10 cellular contexts compared by ENCODE assay signal in genomic region chr9:127768666-127769065, GRCh38. TPM values are rescaled to one million over a fixed set of nuclear protein-coding genes. Genes with fewer than 3 reads are reported as not detected.
DNase-seq lines count a peak whose midpoint lies in the region; ATAC-seq, FAIRE-seq and TF ChIP-seq lines count a peak whose summit lies in the region.
"Had no signal": no experiment of that assay in that cellular context is flagged by ENCODE, and none has a peak within 500 bp of the region (broad histone marks: within the 10 kb centered on the region; RNA-seq: fewer than 3 reads in every experiment).

No MANE protein-coding gene starts in this region.

- FAIRE-seq in H1 (lab: Jason Lieb, UNC) = no peak

- no peak overlapping the region for H4K91ac ChIP-seq in H1 (replicated peaks; ENCODE audit: insufficient read length, low read length)

- H3K27me3 ChIP-seq in CD8-positive, alpha-beta T cell (ENCODE audit: insufficient read depth, low read length) = no peaks in the 10 kb centered on the region
- H3K27me3 ChIP-seq in SJCRH30 = no peaks in the 10 kb centered on the region
- no peaks in the 10 kb centered on the region for H3K27me3 ChIP-seq in H1 (replicated peaks in 1 of 4; ENCODE audit: control insufficient read depth in 3 of 4, extremely low read depth in 1 of 4, insufficient read depth in 3 of 4, low read length in 3 of 4)
- H3K27me3 ChIP-seq in parathyroid adenoma (ENCODE audit: control insufficient read depth, insufficient read depth, low read length) = no peaks in the 10 kb centered on the region

- H3K18ac ChIP-seq in H1 (ENCODE audit: extremely low read depth, low read length) = no peak overlapping the region

- peaks cover 79% of the 10 kb centered on the region for H3K4me1 Mint-ChIP-seq in CD8-positive, alpha-beta T cell (ENCODE audit: low read depth)

- no peak overlapping the region for H3K4ac ChIP-seq in H1 (replicated peaks; ENCODE audit: insufficient read length, low read depth, low read length)

- ATAC-seq in CD8-positive, alpha-beta T cell = no peak
- ATAC-seq in HG03097 (IDR thresholded peaks at IDR 0.05; ENCODE audit: low FRiP score, unreplicated experiment) = no peak
- ATAC-seq in HG03095 (IDR thresholded peaks at IDR 0.05; ENCODE audit: unreplicated experiment) = no peak

- peaks cover 67% of the 10 kb centered on the region for H3K36me3 Mint-ChIP-seq in CD8-positive, alpha-beta T cell

- H2BK5ac ChIP-seq in H1 (ENCODE audit: low read depth, low read length) = 0 out of 2 replicates have a peak overlapping the region, but pooled peaks have one; percentile 52

- H2BK12ac ChIP-seq in H1 (ENCODE audit: low read depth, low read length) = 0 out of 2 replicates have a peak overlapping the region, but pooled peaks have one; percentile 80

- H3K4me3 Mint-ChIP-seq in CD8-positive, alpha-beta T cell = peak overlapping the region; percentile 36

- no peaks in the 10 kb centered on the region for H3K9me3 ChIP-seq in CD8-positive, alpha-beta T cell (ENCODE audit: low read length)
- no peaks in the 10 kb centered on the region for H3K9me3 ChIP-seq in SJCRH30 (replicated peaks)
- H3K9me3 ChIP-seq in H1 (ENCODE audit: insufficient read depth in 2 of 2, low read depth in 1 of 2, low read length in 1 of 2) = no peaks in the 10 kb centered on the region
- no peaks in the 10 kb centered on the region for H3K9me3 ChIP-seq in parathyroid adenoma (ENCODE audit: control insufficient read depth, low read length)

- H3K9ac ChIP-seq in H1 (replicated peaks in 1 of 4; ENCODE audit: extremely low read depth in 1 of 4, low read depth in 3 of 4, low read length in 3 of 4) = no peak overlapping the region
- H3K9ac ChIP-seq in parathyroid adenoma = no peak overlapping the region

- H3K4me1 ChIP-seq in CD8-positive, alpha-beta T cell (ENCODE audit: insufficient read depth, low read length) = peaks cover 77% of the 10 kb centered on the region
- H3K4me1 ChIP-seq in SJCRH30 (peaks cover 23% of the 10 kb centered on the region), H1 (replicated peaks in 1 of 4; ENCODE audit: control insufficient read depth in 3 of 4, insufficient read depth in 4 of 4, low read length in 3 of 4) (peaks cover 4 to 21% (median 11%) of the 10 kb centered on the region in 4 experiments), parathyroid adenoma (no peaks in the 10 kb centered on the region)

- no peaks in the 10 kb centered on the region; the same call in 1 of the 2 replicates for H3K23me2 ChIP-seq in H1 (ENCODE audit: low read depth, low read length)

- H3K9me3 Mint-ChIP-seq in CD8-positive, alpha-beta T cell = no peaks in the 10 kb centered on the region

- H4K8ac ChIP-seq in H1 (ENCODE audit: extremely low read depth, insufficient read depth, low read length) = no peak overlapping the region

- H4K5ac ChIP-seq in H1 (ENCODE audit: insufficient read length, low read depth, low read length) = no peak overlapping the region

- H2BK15ac ChIP-seq in H1 (ENCODE audit: low read length) = no peak overlapping the region

- H2AFZ ChIP-seq in H1 (ENCODE audit: low read length) (no peak overlapping the region), parathyroid adenoma (no peak overlapping the region)

- TF ChIP-seq CTCF in CD8-positive, alpha-beta T cell (IDR thresholded peaks at IDR 0.05) = no peak
- no peak for TF ChIP-seq CTCF in H1 (IDR thresholded peaks at IDR 0.05; ENCODE audit: control extremely low read depth in 1 of 3, insufficient read depth in 1 of 3, low read depth in 1 of 3, low read length in 3 of 3)
- TF ChIP-seq CTCF in parathyroid adenoma (IDR thresholded peaks at IDR 0.05) = no peak

- H2AK5ac ChIP-seq in H1 (ENCODE audit: low read depth, low read length) = no peak overlapping the region

- peak overlapping the region; percentile 93 for H3K27ac Mint-ChIP-seq in CD8-positive, alpha-beta T cell

- no peak overlapping the region for H2BK120ac ChIP-seq in H1 (replicated peaks; ENCODE audit: low read depth, low read length)

- H3K14ac ChIP-seq in H1 (ENCODE audit: insufficient read length) = no peak overlapping the region

- TF ChIP-seq POLR2A in H1 (IDR thresholded peaks at IDR 0.05; ENCODE audit: control extremely low read depth in 1 of 2, low read depth in 2 of 2, low read length in 2 of 2) = no peak

- no peak for TF ChIP-seq RAD21 in H1 (IDR thresholded peaks at IDR 0.05 in 1 of 2, conservative IDR thresholded peaks at IDR 0.05 in 1 of 2; ENCODE audit: low read depth in 2 of 2, low read length in 2 of 2)

- no peaks in the 10 kb centered on the region for H3K79me2 ChIP-seq in H1 (ENCODE audit: control insufficient read depth in 1 of 2, insufficient read depth in 2 of 2, low read length in 2 of 2)
- H3K79me2 ChIP-seq in parathyroid adenoma = no peaks in the 10 kb centered on the region

- POLR2A ChIA-PET in CD8-positive, alpha-beta T cell (lab: Charles Lee) = no interaction called here
- POLR2A ChIA-PET in H1 (lab: Charles Lee; ENCODE audit: partially characterized antibody) = interaction anchor here (0.8 to 1.2 kb wide), 2 partner anchors 15 to 26 kb away, joined by 3 read pairs; no protein-coding TSS in a partner anchor

- no peak overlapping the region for H3K27ac ChIP-seq in CD8-positive, alpha-beta T cell (ENCODE audit: low read depth, low read length)
- H3K27ac ChIP-seq in SJCRH30 (peak overlapping the region; percentile 31), H1 (ENCODE audit: low read depth, low read length) (no peak overlapping the region), parathyroid adenoma (peak overlapping the region; percentile 65)

- H2BK20ac ChIP-seq in H1 (ENCODE audit: low read length) = no peak overlapping the region

- no peak overlapping the region for H3K23ac ChIP-seq in H1 (ENCODE audit: insufficient read length)

- H3K36me3 ChIP-seq in CD8-positive, alpha-beta T cell (ENCODE audit: insufficient read depth, low read length) = peaks cover 23% of the 10 kb centered on the region
- H3K36me3 ChIP-seq in SJCRH30 (no peaks in the 10 kb centered on the region), H1 (ENCODE audit: control insufficient read depth in 2 of 4, insufficient read depth in 4 of 4, low read length in 3 of 4) (no peaks in the 10 kb centered on the region), parathyroid adenoma (ENCODE audit: control insufficient read depth, insufficient read depth, low read length) (no peaks in the 10 kb centered on the region)

- no peak for DNase-seq in CD8-positive, alpha-beta T cell
- DNase-seq in SJCRH30 = no peak
- DNase-seq in H1 (ENCODE audit: low read depth in 1 of 2, low spot score in 2 of 2) = no peak
- DNase-seq in activated gamma-delta T cell treated with Interleukin-2 at 50 U/mL for 16 hours = no peak
- DNase-seq in NCI-H2081 treated with DMSO at 0.1 percent for 48 hours (lab: John Stamatoyannopoulos, UW) = no peak
- DNase-seq: cortex of kidney, substantia nigra had no signal

- H3K4me2 ChIP-seq in H1 (ENCODE audit: insufficient read depth in 1 of 2, low read depth in 2 of 2, low read length in 2 of 2) = no peak overlapping the region
- H3K4me2 ChIP-seq in parathyroid adenoma (ENCODE audit: low read length) = peak overlapping the region; percentile 26

- H3K79me1 ChIP-seq in H1 (ENCODE audit: low read depth, low read length) = no peaks in the 10 kb centered on the region

- TF ChIP-seq EP300 in H1 (IDR thresholded peaks at IDR 0.05; ENCODE audit: borderline replicate concordance in 1 of 2, low read depth in 2 of 2, low read length in 2 of 2) = no peak

- no peak overlapping the region for H3K4me3 ChIP-seq in CD8-positive, alpha-beta T cell (ENCODE audit: low read depth, low read length)
- H3K4me3 ChIP-seq in SJCRH30 (no peak overlapping the region), H1 (ENCODE audit: extremely low read depth in 1 of 4, insufficient read depth in 2 of 4, low read depth in 3 of 4, low read length in 4 of 4) (no peak overlapping the region), parathyroid adenoma (ENCODE audit: low read depth, low read length) (no peak overlapping the region)

- intact Hi-C loops in CD8-positive, alpha-beta T cell (cut with DNase I, micrococcal nuclease) = no loop called here

- CTCF ChIA-PET in CD8-positive, alpha-beta T cell (lab: Charles Lee) = interaction anchor here (0.7 to 10.3 kb wide), 5 partner anchors 10 to 152 kb away, joined by 3 to 84 read pairs (median 9); partner anchors contain the start of genes CDK9, SH2D3C and TOR2A
- CTCF ChIA-PET in H1 (lab: Charles Lee; ENCODE audit: partially characterized antibody) = interaction anchor here (1.4 to 14.6 kb wide), 5 partner anchors 17 to 34 kb away, joined by 4 to 227 read pairs (median 8); partner anchors contain the start of genes CDK9, SH2D3C and TOR2A

- H3K27me3 Mint-ChIP-seq in CD8-positive, alpha-beta T cell (ENCODE audit: low read depth) = no peaks in the 10 kb centered on the region

- no peak overlapping the region for H3K56ac ChIP-seq in H1 (replicated peaks; ENCODE audit: insufficient read length, low read depth, low read length)

- no peaks in the 10 kb centered on the region for H4K20me1 ChIP-seq in H1 (replicated peaks in 1 of 2; ENCODE audit: control insufficient read depth in 1 of 2, insufficient read depth in 2 of 2, low read length in 2 of 2)

- 94% methylated on average over 8 of the region's 8 CpGs; no CpG with 5 or more reads in 1 of the 2 experiments for WGBS in H1 (ENCODE audit: extremely low coverage in 1 of 2, insufficient coverage in 1 of 2, insufficient read length in 1 of 2, insufficient replicate concordance in 2 of 2, low coverage in 1 of 2, low lambda C conversion rate in 2 of 2, missing lambda C conversion rate in 1 of 2), 2 experiments

RNA-seq across cellular contexts. Expression of gene SH2D3C, which starts 9.8 kb away (rescaled TPM):
- 1 to 10 TPM; 5.9 to 6.4 TPM for total RNA-seq in CD8-positive, alpha-beta T cell
- 0.99 and 1.4 TPM in 2 replicates for total RNA-seq in SJCRH30 (2014; rRNA removed; shearing (Covaris generic))
- 6.4 and 7.3 TPM in 2 replicates for total RNA-seq in H1 (2021; fragmentation: NEBNext Ultra II Directional; extraction: Animal tissue kit (Norgen Biotek cat#: 25700))
- 8.1 and 12.3 TPM in 2 replicates for polyA plus RNA-seq in H1 (2011; rRNA removed)
- 4.1 TPM for polyA plus RNA-seq in H1 (2011; cell fraction: cytosol; rRNA removed)
- 7.2 TPM for polyA plus RNA-seq in H1 (2011; cell fraction: nucleus; rRNA removed)
- 3.5 to 7.1 TPM (median 5.6 TPM) in 4 replicates for polyA plus RNA-seq in H1 (2012, experiment 1 of 2)
- 5.4 TPM for polyA plus RNA-seq in H1 (2012, experiment 2 of 2)
- 2.8 TPM for polyA plus RNA-seq in H1 (2013, experiment 1 of 2)
- polyA plus RNA-seq in H1 (2013, experiment 2 of 2) = 2.7 TPM
- 4.2 and 4.4 TPM in 2 replicates for polyA minus RNA-seq in H1 (2011; rRNA and poly(A)+ RNA removed)
- polyA minus RNA-seq in H1 (2011; cell fraction: cytosol; rRNA and poly(A)+ RNA removed) = 3.4 TPM
- 9.1 TPM for polyA minus RNA-seq in H1 (2011; cell fraction: nucleus; rRNA and poly(A)+ RNA removed)

RNA-seq across cellular contexts. Expression of gene CDK9, which starts 17.2 kb away (rescaled TPM):
- 100 to 1,000 TPM; 116 to 120 TPM for total RNA-seq in CD8-positive, alpha-beta T cell
- 19.2 and 21.8 TPM in 2 replicates for total RNA-seq in SJCRH30 (2014; rRNA removed; shearing (Covaris generic))
- 86.3 and 87.5 TPM in 2 replicates for total RNA-seq in H1 (2021; fragmentation: NEBNext Ultra II Directional; extraction: Animal tissue kit (Norgen Biotek cat#: 25700))
- polyA plus RNA-seq in H1 (2011; rRNA removed) = 69.1 and 94.0 TPM in 2 replicates
- polyA plus RNA-seq in H1 (2011; cell fraction: cytosol; rRNA removed) = 79.0 TPM
- 126 TPM for polyA plus RNA-seq in H1 (2011; cell fraction: nucleus; rRNA removed)
- 55.7 to 89.9 TPM (median 79.6 TPM) in 4 replicates for polyA plus RNA-seq in H1 (2012, experiment 1 of 2)
- polyA plus RNA-seq in H1 (2012, experiment 2 of 2) = 70.2 TPM
- polyA plus RNA-seq in H1 (2013, experiment 1 of 2) = 42.8 TPM
- 41.6 TPM for polyA plus RNA-seq in H1 (2013, experiment 2 of 2)
- polyA minus RNA-seq in H1 (2011; rRNA and poly(A)+ RNA removed) = 75.4 and 85.6 TPM in 2 replicates
- polyA minus RNA-seq in H1 (2011; cell fraction: cytosol; rRNA and poly(A)+ RNA removed) = 42.9 TPM
- 73.9 TPM for polyA minus RNA-seq in H1 (2011; cell fraction: nucleus; rRNA and poly(A)+ RNA removed)

RNA-seq across cellular contexts. Expression of gene TOR2A, which starts 33.6 kb away (rescaled TPM):
- 1 to 10 TPM; 4.7 to 5.3 TPM for total RNA-seq in CD8-positive, alpha-beta T cell
- total RNA-seq in SJCRH30 (2014; rRNA removed; shearing (Covaris generic)) = 3.9 and 5.8 TPM in 2 replicates
- 18.4 and 18.7 TPM in 2 replicates for total RNA-seq in H1 (2021; fragmentation: NEBNext Ultra II Directional; extraction: Animal tissue kit (Norgen Biotek cat#: 25700))
- polyA plus RNA-seq in H1 (2011; rRNA removed) = 24.9 and 34.2 TPM in 2 replicates
- polyA plus RNA-seq in H1 (2011; cell fraction: cytosol; rRNA removed) = 18.8 TPM
- polyA plus RNA-seq in H1 (2011; cell fraction: nucleus; rRNA removed) = 24.8 TPM
- polyA plus RNA-seq in H1 (2012, experiment 1 of 2) = 10.1 to 23.2 TPM (median 21.4 TPM) in 4 replicates
- polyA plus RNA-seq in H1 (2012, experiment 2 of 2) = 18.1 TPM
- polyA plus RNA-seq in H1 (2013, experiment 1 of 2) = 18.7 TPM
- 21.8 TPM for polyA plus RNA-seq in H1 (2013, experiment 2 of 2)
- 4.3 and 4.4 TPM in 2 replicates for polyA minus RNA-seq in H1 (2011; rRNA and poly(A)+ RNA removed)
- polyA minus RNA-seq in H1 (2011; cell fraction: cytosol; rRNA and poly(A)+ RNA removed) = 11.2 TPM
- polyA minus RNA-seq in H1 (2011; cell fraction: nucleus; rRNA and poly(A)+ RNA removed) = 9.3 TPM

RNA-seq across cellular contexts. Expression of gene FPGS, which starts 34.0 kb away (rescaled TPM):
- 10 to 100 TPM; 91.9 to 95.3 TPM for total RNA-seq in CD8-positive, alpha-beta T cell
- 32.0 and 39.4 TPM in 2 replicates for total RNA-seq in SJCRH30 (2014; rRNA removed; shearing (Covaris generic))
- 62.4 and 63.7 TPM in 2 replicates for total RNA-seq in H1 (2021; fragmentation: NEBNext Ultra II Directional; extraction: Animal tissue kit (Norgen Biotek cat#: 25700))
- polyA plus RNA-seq in H1 (2011; rRNA removed) = 83.0 and 125 TPM in 2 replicates
- 71.0 TPM for polyA plus RNA-seq in H1 (2011; cell fraction: cytosol; rRNA removed)
- polyA plus RNA-seq in H1 (2011; cell fraction: nucleus; rRNA removed) = 156 TPM
- 56.8 to 70.0 TPM (median 66.4 TPM) in 4 replicates for polyA plus RNA-seq in H1 (2012, experiment 1 of 2)
- 58.0 TPM for polyA plus RNA-seq in H1 (2012, experiment 2 of 2)
- 38.7 TPM for polyA plus RNA-seq in H1 (2013, experiment 1 of 2)
- polyA plus RNA-seq in H1 (2013, experiment 2 of 2) = 35.7 TPM
- 55.2 and 85.0 TPM in 2 replicates for polyA minus RNA-seq in H1 (2011; rRNA and poly(A)+ RNA removed)
- polyA minus RNA-seq in H1 (2011; cell fraction: cytosol; rRNA and poly(A)+ RNA removed) = 72.3 TPM
- polyA minus RNA-seq in H1 (2011; cell fraction: nucleus; rRNA and poly(A)+ RNA removed) = 52.7 TPM

RNA-seq across cellular contexts. Expression of gene TTC16, which starts 52.8 kb away (rescaled TPM):
- 1 to 10 TPM; 5.2 to 5.5 TPM for total RNA-seq in CD8-positive, alpha-beta T cell
- total RNA-seq in SJCRH30 (2014; rRNA removed; shearing (Covaris generic)) = not detected in 2 replicates
- not detected in 2 replicates for total RNA-seq in H1 (2021; fragmentation: NEBNext Ultra II Directional; extraction: Animal tissue kit (Norgen Biotek cat#: 25700))
- 0.03 TPM in 2 replicates for polyA plus RNA-seq in H1 (2011; rRNA removed)
- 0.03 TPM for polyA plus RNA-seq in H1 (2011; cell fraction: cytosol; rRNA removed)
- 0.11 TPM for polyA plus RNA-seq in H1 (2011; cell fraction: nucleus; rRNA removed)
- polyA plus RNA-seq in H1 (2012, experiment 1 of 2) = 0.08 TPM in 2 of 4 replicates, not detected in the others
- polyA plus RNA-seq in H1 (2012, experiment 2 of 2) = not detected
- polyA plus RNA-seq in H1 (2013, experiment 1 of 2) = 0.02 TPM
- 0.02 TPM for polyA plus RNA-seq in H1 (2013, experiment 2 of 2)
- polyA minus RNA-seq in H1 (2011; rRNA and poly(A)+ RNA removed) = 0.06 TPM in 1 of 2 replicates, not detected in the other
- not detected for polyA minus RNA-seq in H1 (2011; cell fraction: cytosol; rRNA and poly(A)+ RNA removed)
- not detected for polyA minus RNA-seq in H1 (2011; cell fraction: nucleus; rRNA and poly(A)+ RNA removed)

Comparison
In these comparisons a context has a peak if more than half of its experiments do, and no peak if none do; other contexts are left out.
1. H3K27ac ChIP-seq: peak in SJCRH30 (single experiment) and parathyroid adenoma (single experiment); none in CD8-positive, alpha-beta T cell (single experiment) and H1 (single experiment).